In genomic region chr1:70361727-70362413, GRCh38 we compare ENCODE assay signal across 13 cellular contexts. TPM values are rescaled to one million over a fixed set of nuclear protein-coding genes. Genes with fewer than 3 reads are reported as not detected.
DNase-seq lines count a peak whose midpoint lies in the region; ATAC-seq and TF ChIP-seq lines count a peak whose summit lies in the region.
"Had no signal": no experiment of that assay in that cellular context is flagged by ENCODE, and none has a peak within 500 bp of the region (broad histone marks: within the 10 kb centered on the region; RNA-seq: fewer than 3 reads in every experiment).

No MANE protein-coding gene starts in this region.

- DNase-seq in GM04504 (ENCODE audit: low read depth) = peak; percentile 11
- no peak for DNase-seq in SK-N-SH
- peak; percentile 3 for DNase-seq in fibroblast of the conjunctiva (ENCODE audit: low read depth)
- DNase-seq in putamen (ENCODE audit: low spot score) = peak; percentile 2
- DNase-seq in NCI-H1048 (lab: John Stamatoyannopoulos, UW) = no peak
- DNase-seq in T-helper 2 cell = no peak
- DNase-seq: activated CD8-positive, alpha-beta T cell treated with anti-CD3 and anti-CD28 coated beads, Interleukin-2, amount 10 ng/mL, durations not matched to agents 7 days and 5 days; activated naive CD4-positive, alpha-beta T cell; MG63; NCI-H2227 treated with DMSO at 0.1 percent for 48 hours had no signal

- H3K9me3 ChIP-seq in SK-N-SH = no peaks in the 10 kb centered on the region
- H3K9me3 ChIP-seq: MG63 had no signal

- no peak for TF ChIP-seq CTCF in SK-N-SH (IDR thresholded peaks at IDR 0.05)

- H3K9me2 ChIP-seq in SK-N-SH = no peaks in the 10 kb centered on the region

- peaks cover 3% of the 10 kb centered on the region for H3F3A ChIP-seq in SK-N-SH (replicated peaks; ENCODE audit: insufficient read depth)

- H2AFZ ChIP-seq in SK-N-SH (ENCODE audit: low read depth) = no peak overlapping the region

- H3K4me2 ChIP-seq in SK-N-SH = peak overlapping the region; percentile 28

- no peaks in the 10 kb centered on the region for H3K79me2 ChIP-seq in SK-N-SH (ENCODE audit: insufficient read depth)

- H4K20me1 ChIP-seq in SK-N-SH (ENCODE audit: insufficient read depth) = no peaks in the 10 kb centered on the region

- TF ChIP-seq EP300 in SK-N-SH (IDR thresholded peaks at IDR 0.05; ENCODE audit: borderline replicate concordance in 1 of 2, low read depth in 1 of 2, low read length in 1 of 2) = no peak

- 40% methylated on average over 3 of the region's 3 CpGs for WGBS in SK-N-SH (ENCODE audit: low lambda C conversion rate)

- peak overlapping the region in 1 of 2 experiments; percentile 43; a peak in 2 of 4 replicates for H3K27ac ChIP-seq in SK-N-SH (ENCODE audit: low read depth in 2 of 2, low read length in 1 of 2)
- H3K27ac ChIP-seq: foreskin keratinocyte, skin epidermis had no signal

- no peak for ATAC-seq in GM19324 (IDR thresholded peaks at IDR 0.05; ENCODE audit: low FRiP score, unreplicated experiment)
- ATAC-seq: activated CD8-positive, alpha-beta T cell treated with anti-CD3 and anti-CD28 coated beads, Interleukin-2, amount 10 ng/mL, durations not matched to agents 7 days and 5 days; foreskin keratinocyte had no signal

- no peak for TF ChIP-seq RAD21 in SK-N-SH (IDR thresholded peaks at IDR 0.05; ENCODE audit: low read length)

- H3K9ac ChIP-seq in SK-N-SH = peak overlapping the region; percentile 3; the same call in 1 of the 2 replicates

- POLR2A ChIA-PET in SK-N-SH (lab: Yijun Ruan, JAX) = interaction anchor here (0.7 kb wide), 1 partner anchor 9 kb away, joined by 5 read pairs; no protein-coding TSS in a partner anchor

- CTCF ChIA-PET in SK-N-SH (lab: Yijun Ruan, JAX) = no interaction called here

- H3K36me3 ChIP-seq in SK-N-SH (replicated peaks in 1 of 2; ENCODE audit: control insufficient read depth in 1 of 2, insufficient read depth in 2 of 2, low read length in 1 of 2) = no peaks in the 10 kb centered on the region
- H3K36me3 ChIP-seq: MG63 had no signal

- no peak overlapping the region for H3K4me3 ChIP-seq in SK-N-SH (ENCODE audit: low read depth in 2 of 2, low read length in 1 of 2)
- H3K4me3 ChIP-seq: MG63, skin epidermis had no signal

- H3K4me1 ChIP-seq in SK-N-SH (ENCODE audit: control insufficient read depth in 1 of 2, insufficient read depth in 2 of 2, low read depth in 1 of 2, low read length in 1 of 2) = peaks cover 0 to 12% of the 10 kb centered on the region in 2 experiments; a peak in 2 of 4 replicates

- no peaks in the 10 kb centered on the region for H3K27me3 ChIP-seq in SK-N-SH (ENCODE audit: insufficient read depth)
- H3K27me3 ChIP-seq: foreskin keratinocyte, MG63 had no signal

TF ChIP-seq in SK-N-SH, 30 proteins besides CTCF, POLR2A, EP300 and RAD21:
- TF ChIP-seq IRF3 (IDR thresholded peaks at IDR 0.05; ENCODE audit: low read depth, low read length) = no peak
- TF ChIP-seq TCF12 (IDR thresholded peaks at IDR 0.05) = peak; percentile 25; the same call in 1 of the 2 replicates
- TF ChIP-seq RFX5 (IDR thresholded peaks at IDR 0.05; ENCODE audit: low read length) = no peak
- 0 out of 2 replicates have a peak, but pooled peaks have one; percentile 10 for TF ChIP-seq TEAD4 (IDR thresholded peaks at IDR 0.05; ENCODE audit: borderline replicate concordance, insufficient read depth)

RNA-seq across cellular contexts. Expression of gene ANKRD13C, which starts 7.3 kb away (rescaled TPM):
- 5.2 and 5.5 TPM in 2 replicates for polyA plus RNA-seq in SK-N-SH (2012; rRNA removed)
- polyA plus RNA-seq in SK-N-SH (2012; cell fraction: cytosol; rRNA removed) = 5.8 and 7.5 TPM in 2 replicates
- polyA plus RNA-seq in SK-N-SH (2012; cell fraction: nucleus; rRNA removed) = 5.3 and 5.9 TPM in 2 replicates

RNA-seq across cellular contexts. Expression of gene CTH, which starts 49.2 kb away (rescaled TPM):
- polyA plus RNA-seq in SK-N-SH (2012; rRNA removed) = 3.9 and 4.2 TPM in 2 replicates
- polyA plus RNA-seq in SK-N-SH (2012; cell fraction: cytosol; rRNA removed) = 3.9 and 4.1 TPM in 2 replicates
- 2.1 and 5.5 TPM in 2 replicates for polyA plus RNA-seq in SK-N-SH (2012; cell fraction: nucleus; rRNA removed)

Comparison
In these comparisons a context has a peak if more than half of its experiments do, and no peak if none do; other contexts are left out.
1. DNase-seq: peak in GM04504 (single experiment), fibroblast of the conjunctiva (single experiment) and putamen (single experiment); none in SK-N-SH (single experiment), NCI-H1048 (single experiment) and T-helper 2 cell (0 of 5).